Comparison of ENCODE assay signal across 12 cellular contexts in the genomic region with DNA sequence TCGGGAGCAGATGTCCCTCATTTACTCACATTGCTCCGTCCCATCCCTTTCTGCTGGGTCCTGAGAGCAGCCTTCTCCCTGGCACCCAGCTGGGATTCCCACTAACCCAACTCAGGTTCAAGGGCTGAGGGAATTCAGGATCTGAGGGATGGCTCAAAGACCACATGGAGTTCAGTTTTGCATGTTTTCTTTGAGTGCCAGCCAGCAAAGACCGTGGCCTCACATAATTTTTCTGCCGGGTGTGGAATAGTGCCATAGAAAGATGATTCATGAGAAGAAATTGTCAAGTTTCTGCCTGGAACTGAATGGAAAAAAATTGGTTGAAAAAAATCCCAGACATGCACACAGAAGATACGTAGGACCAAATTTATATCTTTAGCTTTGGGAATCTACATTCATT.
DNase-seq lines count a peak whose midpoint lies in the region; ATAC-seq, FAIRE-seq and TF ChIP-seq lines count a peak whose summit lies in the region.
"Had no signal": no experiment of that assay in that cellular context is flagged by ENCODE, and none has a peak within 500 bp of the region (broad histone marks: within the 10 kb centered on the region; RNA-seq: fewer than 3 reads in every experiment).

No MANE protein-coding gene starts in this region.

- POLR2A ChIA-PET in A549 (lab: Yijun Ruan, JAX) (no interaction called here), HEK293 (lab: Yijun Ruan, JAX) (no interaction called here)

- peak overlapping the region; percentile 60 for H3K4me2 ChIP-seq in A549
- H3K4me2 ChIP-seq: BLaER1 had no signal

- no peak overlapping the region for H3K27ac Mint-ChIP-seq in stimulated activated naive CD8-positive, alpha-beta T cell treated with anti-CD3 and anti-CD28 coated beads, Interleukin-15, amount 100 ng/mL, for 72 hours
- H3K27ac Mint-ChIP-seq: activated T-helper 17 cell treated with anti-CD3 and anti-CD28 coated beads, Interleukin-2, amount 50 U/mL, for 72 hours; IgD-negative memory B cell had no signal

- FAIRE-seq in A549 (lab: Jason Lieb, UNC), result no peak

- H3K9me3 Mint-ChIP-seq in stimulated activated naive CD8-positive, alpha-beta T cell treated with anti-CD3 and anti-CD28 coated beads, Interleukin-15, amount 100 ng/mL, for 72 hours, result no peaks in the 10 kb centered on the region

- TF ChIP-seq POLR2A in A549 (IDR thresholded peaks at IDR 0.05; ENCODE audit: low read length), result no peak
- no peak for TF ChIP-seq POLR2A in testis (IDR thresholded peaks at IDR 0.05)

- peak in 1 of 2 experiments; percentile 22; a peak in 1 of 5 replicates for TF ChIP-seq EP300 in A549 (IDR thresholded peaks at IDR 0.05)

- CTCF ChIA-PET in A549 (lab: Yijun Ruan, JAX), result interaction anchor here (0.7 kb wide), 1 partner anchor 217 kb away, joined by 3 read pairs; no protein-coding TSS in a partner anchor
- CTCF ChIA-PET in HEK293 (lab: Yijun Ruan, JAX), result interaction anchor here (0.9 kb wide), 1 partner anchor 75 kb away, joined by 8 read pairs; no protein-coding TSS in a partner anchor

- no peak overlapping the region for H3K4me3 ChIP-seq in A549
- no peak overlapping the region for H3K4me3 ChIP-seq in HEK293 (ENCODE audit: low read depth, low read length)
- no peak overlapping the region for H3K4me3 ChIP-seq in testis
- H3K4me3 ChIP-seq: BLaER1 had no signal

- H3K4me1 ChIP-seq in A549, result peaks cover 16% of the 10 kb centered on the region
- peaks cover 2% of the 10 kb centered on the region; the same call in 1 of the 2 replicates for H3K4me1 ChIP-seq in HEK293 (ENCODE audit: control insufficient read depth, insufficient read depth, low read length)
- no peaks in the 10 kb centered on the region for H3K4me1 ChIP-seq in testis

- TF ChIP-seq CTCF in A549 (IDR thresholded peaks at IDR 0.05) (no peak), HEK293 (tag by site-specific recombination; IDR thresholded peaks at IDR 0.05) (no peak), testis (IDR thresholded peaks at IDR 0.05) (no peak)

- DNase-seq in A549 (ENCODE audit: low read depth in 1 of 2, low spot score in 1 of 2) (peak; percentile 35 to 43), astrocyte of the hippocampus (ENCODE audit: low read depth, low spot score) (peak; percentile 85), hepatic stellate cell (ENCODE audit: low spot score) (peak; percentile 80), testis (no peak), AML-193 (lab: John Stamatoyannopoulos, UW) (no peak), NCI-H1417 treated with DMSO at 0.1 percent for 48 hours (lab: John Stamatoyannopoulos, UW) (no peak)
- no peak for DNase-seq in stimulated activated naive CD8-positive, alpha-beta T cell treated with anti-CD3 and anti-CD28 coated beads, Interleukin-15, amount 100 ng/mL, for 72 hours

- no peaks in the 10 kb centered on the region for H3K27me3 ChIP-seq in testis
- H3K27me3 ChIP-seq: BLaER1, neutrophil had no signal

- intact Hi-C loops in testis (cut with DNase I; ENCODE audit: low total_unique reads), result no loop called here

- 13% methylated on average over 5 of the region's 5 CpGs for WGBS in A549 (ENCODE audit: missing lambda C conversion rate)
- WGBS in testis, 2 donors, result 46 to 50% methylated on average over 5 of the region's 5 CpGs

- no peaks in the 10 kb centered on the region for H3K36me3 ChIP-seq in HEK293 (ENCODE audit: control insufficient read depth in 2 of 2, insufficient read depth in 1 of 2, low read length in 2 of 2)
- H3K36me3 ChIP-seq in testis (ENCODE audit: low read depth, missing control alignments), result no peaks in the 10 kb centered on the region
- H3K36me3 ChIP-seq: BLaER1, neutrophil had no signal

- H3K27ac ChIP-seq in A549 (peak overlapping the region; percentile 54 to 83; a peak in 5 of 6 replicates), HEK293 (ENCODE audit: extremely low read depth, low read depth, low read length) (no peak overlapping the region), testis (no peak overlapping the region)
- H3K27ac ChIP-seq: BLaER1, neutrophil had no signal

- TF ChIP-seq RAD21 in A549 (conservative IDR thresholded peaks at IDR 0.05 in 1 of 2, IDR thresholded peaks at IDR 0.05 in 1 of 2), result no peak

- H3K27me3 Mint-ChIP-seq in stimulated activated naive CD8-positive, alpha-beta T cell treated with anti-CD3 and anti-CD28 coated beads, Interleukin-15, amount 100 ng/mL, for 72 hours, result no peaks in the 10 kb centered on the region
- H3K27me3 Mint-ChIP-seq: activated T-helper 17 cell treated with anti-CD3 and anti-CD28 coated beads, Interleukin-2, amount 50 U/mL, for 72 hours; IgD-negative memory B cell had no signal

- H3K4me3 Mint-ChIP-seq in stimulated activated naive CD8-positive, alpha-beta T cell treated with anti-CD3 and anti-CD28 coated beads, Interleukin-15, amount 100 ng/mL, for 72 hours, result no peak overlapping the region
- H3K4me3 Mint-ChIP-seq: activated T-helper 17 cell treated with anti-CD3 and anti-CD28 coated beads, Interleukin-2, amount 50 U/mL, for 72 hours; IgD-negative memory B cell had no signal

- peak in 1 of 2 experiments; percentile 59; a peak in 2 of 6 replicates for ATAC-seq in A549
- ATAC-seq in stimulated activated naive CD8-positive, alpha-beta T cell treated with anti-CD3 and anti-CD28 coated beads, Interleukin-15, amount 100 ng/mL, for 72 hours, result no peak
- ATAC-seq: activated T-helper 17 cell treated with anti-CD3 and anti-CD28 coated beads, Interleukin-2, amount 50 U/mL, for 72 hours had no signal

- peaks cover 14% of the 10 kb centered on the region for H3K4me1 Mint-ChIP-seq in stimulated activated naive CD8-positive, alpha-beta T cell treated with anti-CD3 and anti-CD28 coated beads, Interleukin-15, amount 100 ng/mL, for 72 hours
- H3K4me1 Mint-ChIP-seq: activated T-helper 17 cell treated with anti-CD3 and anti-CD28 coated beads, Interleukin-2, amount 50 U/mL, for 72 hours had no signal

- H3K9me3 ChIP-seq in A549 (no peaks in the 10 kb centered on the region), HEK293 (ENCODE audit: control insufficient read depth, insufficient read depth, low read depth, low read length) (no peaks in the 10 kb centered on the region), testis (no peaks in the 10 kb centered on the region)
- H3K9me3 ChIP-seq: neutrophil had no signal

TF ChIP-seq in A549, 52 proteins besides CTCF, POLR2A, EP300 and RAD21:
- TF ChIP-seq MAZ (IDR thresholded peaks at IDR 0.05; ENCODE audit: borderline replicate concordance, low read depth, low read length) (no peak), JUN (IDR thresholded peaks at IDR 0.05) (peak in 1 of 2 experiments; percentile 30; a peak in 1 of 5 replicates)

TF ChIP-seq in HEK293, 187 proteins besides CTCF, POLR2A, EP300 and RAD21:
- TF ChIP-seq BCL11A (tag by site-specific recombination; IDR thresholded peaks at IDR 0.05; ENCODE audit: low read depth) (no peak), ZIC2 (tag by site-specific recombination; IDR thresholded peaks at IDR 0.05) (peak; percentile 32; the same call in 1 of the 2 replicates)
TF ChIP-seq in HEK293: peak in this region for 1.

Comparison
In these comparisons a context has a peak if more than half of its experiments do, and no peak if none do; other contexts are left out.
1. DNase-seq: peak in A549 (2 of 2), astrocyte of the hippocampus (single experiment) and hepatic stellate cell (single experiment); none in testis (single experiment), AML-193 (0 of 2), NCI-H1417 treated with DMSO at 0.1 percent for 48 hours (single experiment) and stimulated activated naive CD8-positive, alpha-beta T cell treated with anti-CD3 and anti-CD28 coated beads, Interleukin-15, amount 100 ng/mL, for 72 hours (0 of 2).
2. H3K27ac ChIP-seq: peak in A549 (2 of 2); none in HEK293 (single experiment) and testis (0 of 2).